Comparison of ENCODE assay signal across 5 cellular contexts in genomic region chr14:104951863-104952657, GRCh38. TPM values are rescaled to one million over a fixed set of nuclear protein-coding genes. Genes with fewer than 3 reads are reported as not detected.
"Had no signal": no experiment of that assay in that cellular context is flagged by ENCODE, and none has a peak within 500 bp of the region (broad histone marks: within the 10 kb centered on the region; RNA-seq: fewer than 3 reads in every experiment).

No MANE protein-coding gene starts in this region.

RNA-seq across cellular contexts. Expression of gene PLD4, which starts 27.4 kb away (rescaled TPM):
- total RNA-seq: GM23338, H1, H9, HT-29, IMR-90 had no signal
- polyA plus RNA-seq: GM23338 had no signal
